ENCODE assay signal across 8 cellular contexts in genomic region chr21:34517491-34518245, GRCh38. TPM values are rescaled to one million over a fixed set of nuclear protein-coding genes. Genes with fewer than 3 reads are reported as not detected.
A peak's percentile ranks its signal among the peaks of the same experiment; 100 is the strongest.
DNase-seq lines count a peak whose midpoint lies in the region; ATAC-seq and TF ChIP-seq lines count a peak whose summit lies in the region.

No MANE protein-coding gene starts in this region.

- H3K9me2 ChIP-seq in DOHH2 (replicated peaks; ENCODE audit: control insufficient read depth, low read length) = no peaks in the 10 kb centered on the region
- H3K9me2 ChIP-seq in Karpas-422 (replicated peaks; ENCODE audit: insufficient read depth, low read length) = no peaks in the 10 kb centered on the region

- no peak overlapping the region for H3K27ac ChIP-seq in DOHH2 (ENCODE audit: low read depth, low read length)
- H3K27ac ChIP-seq in Karpas-422 (ENCODE audit: low read length) = no peak overlapping the region
- peak overlapping the region; percentile 35 to 61 for H3K27ac ChIP-seq in ascending aorta

- H3K79me2 ChIP-seq in DOHH2 (ENCODE audit: control insufficient read depth, low read length) (no peaks in the 10 kb centered on the region), Karpas-422 (ENCODE audit: low read length) (no peaks in the 10 kb centered on the region)

- H4K20me1 ChIP-seq in DOHH2 (ENCODE audit: control insufficient read depth, insufficient read depth, low read depth, low read length) (no peaks in the 10 kb centered on the region; the same call in 1 of the 2 replicates), Karpas-422 (ENCODE audit: insufficient read depth, low read depth, low read length) (no peaks in the 10 kb centered on the region)

- H3K27me3 ChIP-seq in DOHH2 (ENCODE audit: control insufficient read depth, low read length) (no peaks in the 10 kb centered on the region), Karpas-422 (ENCODE audit: low read length) (no peaks in the 10 kb centered on the region), ascending aorta (no peaks in the 10 kb centered on the region)

- H2AFZ ChIP-seq in Karpas-422 (ENCODE audit: low read length) = no peak overlapping the region

- ATAC-seq in memory B cell (ENCODE audit: low read depth) (peak; percentile 52), HG02642 (IDR thresholded peaks at IDR 0.05; ENCODE audit: poor library complexity, unreplicated experiment) (no peak), HG02571 (IDR thresholded peaks at IDR 0.05; ENCODE audit: unreplicated experiment) (no peak)

- intact Hi-C loops in ascending aorta (cut with DNase I) = no loop called here

- H3K36me3 ChIP-seq in DOHH2 (ENCODE audit: control insufficient read depth, low read length) (no peaks in the 10 kb centered on the region), Karpas-422 (ENCODE audit: insufficient read depth, low read length) (no peaks in the 10 kb centered on the region), ascending aorta (peaks cover 19 to 32% of the 10 kb centered on the region in 2 donors)

- H3K4me1 ChIP-seq in DOHH2 (ENCODE audit: control insufficient read depth, low read length) (no peaks in the 10 kb centered on the region), Karpas-422 (ENCODE audit: low read length) (no peaks in the 10 kb centered on the region), ascending aorta (peaks cover 0 to 16% of the 10 kb centered on the region in 2 donors)

- H3K4me1 Mint-ChIP-seq in memory B cell = no peaks in the 10 kb centered on the region

- H3K4me2 ChIP-seq in DOHH2 (ENCODE audit: low read length) (no peak overlapping the region), Karpas-422 (ENCODE audit: low read depth, low read length, poor library complexity, severe bottlenecking) (no peak overlapping the region)

- H3K4me3 ChIP-seq in DOHH2 (ENCODE audit: low read length) = no peak overlapping the region
- H3K4me3 ChIP-seq in Karpas-422 (ENCODE audit: low read length) = no peak overlapping the region
- no peak overlapping the region for H3K4me3 ChIP-seq in ascending aorta

- H3K27me3 Mint-ChIP-seq in memory B cell = no peaks in the 10 kb centered on the region

- peaks cover 9% of the 10 kb centered on the region for H3K36me3 Mint-ChIP-seq in memory B cell

- no peak overlapping the region for H3K4me3 Mint-ChIP-seq in memory B cell

- no peaks in the 10 kb centered on the region for H3K9me3 Mint-ChIP-seq in memory B cell

- TF ChIP-seq CTCF in DOHH2 (IDR thresholded peaks at IDR 0.05; ENCODE audit: low read depth, low read length, poor library complexity, severe bottlenecking) (peak; percentile 28), ascending aorta (IDR thresholded peaks at IDR 0.05) (no peak)

- DNase-seq in Karpas-422 (peak; percentile 66), ascending aorta (ENCODE audit: low spot score in 2 of 2) (no peak), memory B cell (ENCODE audit: low spot score in 2 of 2) (no peak), NCI-H2196 treated with DMSO at 0.1 percent for 48 hours (lab: John Stamatoyannopoulos, UW; ENCODE audit: unreplicated experiment) (no peak), NCI-H345 treated with DMSO at 0.1 percent for 48 hours (lab: John Stamatoyannopoulos, UW; ENCODE audit: unreplicated experiment) (no peak)

- no peak overlapping the region for H3K9ac ChIP-seq in Karpas-422 (ENCODE audit: low read length)

- no peaks in the 10 kb centered on the region for H3F3A ChIP-seq in DOHH2 (ENCODE audit: control insufficient read depth, insufficient read depth)

- H3K9me3 ChIP-seq in DOHH2 (ENCODE audit: control insufficient read depth, insufficient read depth, low read length) = no peaks in the 10 kb centered on the region
- H3K9me3 ChIP-seq in Karpas-422 (ENCODE audit: low read length) = no peaks in the 10 kb centered on the region
- no peaks in the 10 kb centered on the region for H3K9me3 ChIP-seq in ascending aorta

- H3K27ac Mint-ChIP-seq in memory B cell = no peak overlapping the region

RNA-seq across cellular contexts. Expression of gene KCNE1, which starts 5.7 kb away (rescaled TPM):
- total RNA-seq in Karpas-422 (2014; rRNA removed; shearing (Covaris generic); ENCODE audit: low replicate concordance) = not detected in 2 replicates
- 5.7 TPM for total RNA-seq in ascending aorta

Comparison
In these comparisons a context has a peak if more than half of its experiments do, and no peak if none do; other contexts are left out.
1. H3K27ac ChIP-seq: peak in ascending aorta (2 of 2); none in DOHH2 (single experiment) and Karpas-422 (single experiment).